Comparison of ENCODE assay signal across 8 cellular contexts in genomic region chr14:102140750-102141145, GRCh38. TPM values are rescaled to one million over a fixed set of nuclear protein-coding genes. Genes with fewer than 3 reads are reported as not detected.
DNase-seq lines count a peak whose midpoint lies in the region; ATAC-seq and TF ChIP-seq lines count a peak whose summit lies in the region.

No MANE protein-coding gene starts in this region.

- peaks cover 3% of the 10 kb centered on the region for H3K36me3 Mint-ChIP-seq in IgD-negative memory B cell

- H3K9me3 ChIP-seq in A673 (ENCODE audit: low read depth, low read length, poor library complexity, severe bottlenecking) (no peaks in the 10 kb centered on the region), mononuclear cell (ENCODE audit: low read depth, low read length) (no peaks in the 10 kb centered on the region)

- intact Hi-C loops in A673 (cut with micrococcal nuclease; ENCODE audit: unreplicated experiment): no loop called here

- H3K27me3 Mint-ChIP-seq in IgD-negative memory B cell: no peaks in the 10 kb centered on the region

- no peaks in the 10 kb centered on the region for H3K9me3 Mint-ChIP-seq in IgD-negative memory B cell

- H3K27ac Mint-ChIP-seq in IgD-negative memory B cell: peak overlapping the region; percentile 85 to 99 (median 98)

- H3K4me3 Mint-ChIP-seq in IgD-negative memory B cell: peak overlapping the region; percentile 94 to 100 (median 98)

- peaks cover 17 to 26% (median 25%) of the 10 kb centered on the region in 3 donors for H3K4me1 Mint-ChIP-seq in IgD-negative memory B cell

- BruUV-seq in A673 (replicated peaks; lab: Mats Ljungman, UMichigan): no TSS peak

- H3K27ac ChIP-seq in A673 (ENCODE audit: low read depth, low read length, poor library complexity, severe bottlenecking): peak overlapping the region; percentile 90

- no peak for ATAC-seq in GM18867 (IDR thresholded peaks at IDR 0.05; ENCODE audit: unreplicated experiment)

- no peaks in the 10 kb centered on the region for H3K36me3 ChIP-seq in A673 (ENCODE audit: insufficient read depth, low read length, poor library complexity, severe bottlenecking)

- DNase-seq in A673 (ENCODE audit: low spot score): no peak
- DNase-seq in cerebellar cortex (ENCODE audit: low spot score): peak; percentile 25
- DNase-seq in SW 1271 (lab: John Stamatoyannopoulos, UW): no peak
- no peak for DNase-seq in activated CD8-positive, alpha-beta memory T cell treated with anti-CD3 and anti-CD28 coated beads, Interleukin-2, amount 50 U/mL, for 4 hours
- DNase-seq in NCI-H345 treated with DMSO at 0.1 percent for 48 hours (lab: John Stamatoyannopoulos, UW; ENCODE audit: unreplicated experiment): no peak

- CTCF ChIA-PET in A673 (lab: Charles Lee): no interaction called here

- no peak for TF ChIP-seq CTCF in A673 (conservative IDR thresholded peaks at IDR 0.05; ENCODE audit: low read depth, low read length)

- H3K4me1 ChIP-seq in A673 (ENCODE audit: insufficient read depth, low read length, poor library complexity, severe bottlenecking): peaks cover 7% of the 10 kb centered on the region
- H3K4me1 ChIP-seq in mononuclear cell (ENCODE audit: insufficient read depth, low read length): peaks cover 19% of the 10 kb centered on the region

- H3K27me3 ChIP-seq in A673 (replicated peaks; ENCODE audit: insufficient read depth, low read depth, low read length, poor library complexity): no peaks in the 10 kb centered on the region
- no peaks in the 10 kb centered on the region for H3K27me3 ChIP-seq in mononuclear cell (ENCODE audit: insufficient read depth, low read length)

- POLR2A ChIA-PET in A673 (lab: Charles Lee; ENCODE audit: low non-redundant PET): interaction anchor here (0.6 kb wide), 1 partner anchor 63 kb away, joined by 3 read pairs; no protein-coding TSS in a partner anchor

- peak overlapping the region; percentile 98 for H3K4me3 ChIP-seq in A673 (ENCODE audit: low read depth, low read length, poor library complexity, severe bottlenecking)
- H3K4me3 ChIP-seq in mononuclear cell (ENCODE audit: low read length): peak overlapping the region; percentile 99

RNA-seq across cellular contexts. Expression of gene WDR20, which starts 1.1 kb away (rescaled TPM):
- 28.3 and 35.8 TPM in 2 replicates for total RNA-seq in A673 (2021)
- polyA plus RNA-seq in IgD-negative memory B cell: 14.9 TPM
- total RNA-seq in mononuclear cell: 30.0 TPM

RNA-seq across cellular contexts. Expression of gene HSP90AA1, which starts 53.9 kb away (rescaled TPM):
- 1,040 and 1,112 TPM in 2 replicates for total RNA-seq in A673 (2021)
- 372 TPM for polyA plus RNA-seq in IgD-negative memory B cell
- 382 TPM for total RNA-seq in mononuclear cell
